23 cellular contexts compared by ENCODE assay signal in the genomic region with DNA sequence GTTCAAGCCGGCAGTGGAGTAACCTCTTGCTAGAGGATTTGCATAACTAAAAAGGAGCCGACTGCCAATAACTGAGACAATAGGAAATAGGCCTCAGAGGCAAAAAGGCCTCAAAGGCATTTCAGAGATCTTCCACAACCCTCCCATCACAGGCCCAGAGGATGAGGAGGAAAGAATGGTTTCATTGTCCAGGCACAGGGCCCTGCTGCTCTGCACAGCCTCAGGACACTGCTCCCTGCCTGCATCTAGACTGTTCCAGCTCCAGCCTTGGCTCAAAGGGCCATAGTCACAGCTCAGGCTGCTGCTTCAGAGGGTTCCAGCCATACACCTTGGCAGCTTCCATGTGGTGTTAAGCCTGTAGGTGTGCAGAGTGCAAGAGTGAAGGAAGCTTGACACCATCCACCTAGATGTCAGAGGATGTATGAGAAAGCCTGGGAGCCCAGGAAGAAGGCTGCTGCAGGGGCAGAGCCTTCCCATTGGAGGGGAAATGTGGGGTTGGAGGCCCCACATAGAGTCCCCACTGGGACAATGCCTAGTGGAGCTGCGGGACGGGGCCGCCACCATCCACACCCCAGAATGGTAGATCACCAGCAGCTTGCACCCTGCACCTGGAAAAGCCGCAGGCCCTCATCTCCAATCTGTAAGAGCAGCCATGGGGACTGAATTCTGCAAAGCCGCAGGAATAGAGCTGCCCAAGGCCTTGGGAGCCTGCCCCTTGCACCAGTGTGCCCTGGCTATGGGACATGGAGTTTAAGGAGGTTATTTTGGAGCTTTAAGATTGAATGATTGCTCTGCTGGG.
"Had no signal": no experiment of that assay in that cellular context is flagged by ENCODE, and none has a peak within 500 bp of the region (broad histone marks: within the 10 kb centered on the region; RNA-seq: fewer than 3 reads in every experiment).

No MANE protein-coding gene starts in this region.

- H3K4me3 ChIP-seq: cardiac muscle cell, coronary artery, dorsolateral prefrontal cortex, gastroesophageal sphincter, hepatocyte, right atrium auricular region, transverse colon had no signal

- H3K27me3 Mint-ChIP-seq: activated naive CD8-positive, alpha-beta T cell; naive thymus-derived CD4-positive, alpha-beta T cell had no signal

- H3K4me2 ChIP-seq: hepatocyte had no signal

- H3K9ac ChIP-seq: parathyroid adenoma had no signal

- H3K27ac ChIP-seq: cardiac muscle cell, dorsolateral prefrontal cortex, gastroesophageal sphincter, parathyroid adenoma, right atrium auricular region, VCaP had no signal

- ATAC-seq: activated T-cell treated with anti-CD3 and anti-CD28 coated beads, Interleukin-2, amount 50 U/mL, for 72 hours; gastroesophageal sphincter; left colon; naive thymus-derived CD4-positive, alpha-beta T cell had no signal

- H3K27me3 ChIP-seq: cardiac muscle cell, dorsolateral prefrontal cortex, gastroesophageal sphincter, hepatocyte, right atrium auricular region, transverse colon had no signal

- H3K4me3 Mint-ChIP-seq: activated naive CD8-positive, alpha-beta T cell; activated T-cell treated with anti-CD3 and anti-CD28 coated beads, Interleukin-2, amount 50 U/mL, for 72 hours; brain; naive thymus-derived CD4-positive, alpha-beta T cell had no signal

- H2AFZ ChIP-seq: hepatocyte, parathyroid adenoma had no signal

- H3K4me1 ChIP-seq: gastroesophageal sphincter, parathyroid adenoma had no signal

- H3K9me3 ChIP-seq: gastroesophageal sphincter, right atrium auricular region, transverse colon had no signal

- H3K36me3 Mint-ChIP-seq: activated naive CD8-positive, alpha-beta T cell; brain had no signal

- H3K79me2 ChIP-seq: hepatocyte, parathyroid adenoma had no signal

- H3K36me3 ChIP-seq: cardiac muscle cell, gastroesophageal sphincter, right atrium auricular region, transverse colon had no signal

- DNase-seq: activated CD4-positive, alpha-beta T cell treated with anti-CD3 and anti-CD28 coated beads for 4 hours; activated CD4-positive, alpha-beta T cell treated with anti-CD3 and anti-CD28 coated beads, Interleukin-2, amount 50 U/mL, for 4 hours; activated naive CD4-positive, alpha-beta T cell treated with Interleukin-2 at 50 U/mL for 16 hours; activated T-cell treated with anti-CD3 and anti-CD28 coated beads for 4 hours; activated T-cell treated with anti-CD3 and anti-CD28 coated beads, Interleukin-2, amount 50 U/mL, for 72 hours; cerebellar nuclear complex; effector memory CD4-positive, alpha-beta T cell; left colon; midbrain; naive thymus-derived CD4-positive, alpha-beta T cell; stimulated activated naive CD4-positive, alpha-beta T cell treated with Interleukin-2 at 50 U/mL for 16 hours; T-helper 9 cell; transverse colon had no signal

- H3K27ac Mint-ChIP-seq: activated naive CD8-positive, alpha-beta T cell; activated T-cell treated with anti-CD3 and anti-CD28 coated beads, Interleukin-2, amount 50 U/mL, for 72 hours; brain; naive thymus-derived CD4-positive, alpha-beta T cell had no signal

- H3K4me1 Mint-ChIP-seq: brain had no signal
